In genomic region chr2:203636896-203637818, GRCh38 we compare ENCODE assay signal across 9 cellular contexts.
A peak's percentile ranks its signal among the peaks of the same experiment; 100 is the strongest.
DNase-seq lines count a peak whose midpoint lies in the region; ATAC-seq, FAIRE-seq and TF ChIP-seq lines count a peak whose summit lies in the region.
"Had no signal": no experiment of that assay in that cellular context is flagged by ENCODE, and none has a peak within 500 bp of the region (broad histone marks: within the 10 kb centered on the region; RNA-seq: fewer than 3 reads in every experiment).

No MANE protein-coding gene starts in this region.

- H3K4me1 ChIP-seq in psoas muscle: peaks cover 16% of the 10 kb centered on the region

- peak; percentile 75 for DNase-seq in H4 (ENCODE audit: low spot score)
- DNase-seq in SKM-1 treated with dmso at 0.1 percent for 144 hours (lab: John Stamatoyannopoulos, UW; ENCODE audit: unreplicated experiment): peak; percentile 79
- peak; percentile 29 for DNase-seq in fibroblast of the aortic adventitia (ENCODE audit: low read depth)
- DNase-seq in psoas muscle: no peak
- DNase-seq in RCC 7860 (ENCODE audit: low spot score): no peak
- no peak for DNase-seq in DMS53 treated with DMSO at 0.1 percent for 48 hours (lab: John Stamatoyannopoulos, UW; ENCODE audit: unreplicated experiment)
- DNase-seq in SK-N-DZ (ENCODE audit: low spot score): no peak

- intact Hi-C loops in psoas muscle (cut with DNase I): loop anchor here in 1 of 2 donors (5.0 kb wide), 1 partner anchor 105 kb away; no protein-coding TSS in a partner anchor

- ATAC-seq in psoas muscle: peak; percentile 81 to 99 (median 90)
- ATAC-seq in HG02588 (IDR thresholded peaks at IDR 0.05; ENCODE audit: unreplicated experiment): no peak
- ATAC-seq: GM12878 had no signal

- H3K27ac ChIP-seq in psoas muscle: peak overlapping the region; percentile 47

- H3K36me3 ChIP-seq in psoas muscle (ENCODE audit: insufficient read depth in 1 of 2, low read depth in 1 of 2): no peaks in the 10 kb centered on the region

- FAIRE-seq in RCC 7860 (lab: Jason Lieb, UNC): no peak
- FAIRE-seq: GM12878 had no signal

- no peaks in the 10 kb centered on the region for H3K9me3 ChIP-seq in psoas muscle

- H3K27me3 ChIP-seq in psoas muscle (ENCODE audit: insufficient read depth in 3 of 3, low read length in 2 of 3): no peaks in the 10 kb centered on the region

- no peak overlapping the region for H3K4me3 ChIP-seq in fibroblast of the aortic adventitia (ENCODE audit: low read depth, low read length)
- H3K4me3 ChIP-seq in psoas muscle: no peak overlapping the region
- H3K4me3 ChIP-seq: GM12878 had no signal

- TF ChIP-seq CTCF in fibroblast of the aortic adventitia (IDR thresholded peaks at IDR 0.05; ENCODE audit: insufficient read depth, low read length) (no peak), psoas muscle (IDR thresholded peaks at IDR 0.05) (no peak)

- WGBS in psoas muscle, 3 donors: 44 to 48% (median 46%) methylated on average over 5 of the region's 5 CpGs

Comparison
In these comparisons a context has a peak if more than half of its experiments do, and no peak if none do; other contexts are left out.
1. DNase-seq: peak in H4 (single experiment), SKM-1 treated with dmso at 0.1 percent for 144 hours (single experiment) and fibroblast of the aortic adventitia (single experiment); none in psoas muscle (0 of 2), RCC 7860 (single experiment), DMS53 treated with DMSO at 0.1 percent for 48 hours (single experiment) and SK-N-DZ (single experiment).